Comparison of ENCODE assay signal across 19 cellular contexts in the genomic region with DNA sequence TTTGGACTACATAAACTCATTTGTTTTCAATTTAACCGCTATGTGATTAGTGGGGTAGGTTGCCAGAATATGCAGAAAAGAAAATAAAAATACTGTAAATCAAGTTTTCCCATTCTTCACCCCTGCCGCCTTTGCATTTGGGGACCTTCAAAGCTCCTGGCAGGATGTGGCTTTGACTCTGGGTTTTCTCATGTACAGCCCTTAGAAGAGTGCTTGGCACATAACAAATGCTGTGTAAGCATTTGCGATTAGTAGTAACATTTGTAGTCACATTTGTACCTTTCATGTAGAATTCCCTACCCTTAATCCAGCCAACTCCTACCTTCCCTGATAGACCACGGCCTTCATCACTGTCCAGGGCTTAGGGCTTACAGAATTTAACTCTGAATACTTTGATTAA.
A peak's percentile ranks its signal among the peaks of the same experiment; 100 is the strongest.
DNase-seq lines count a peak whose midpoint lies in the region; ATAC-seq, FAIRE-seq and TF ChIP-seq lines count a peak whose summit lies in the region.
"Had no signal": no experiment of that assay in that cellular context is flagged by ENCODE, and none has a peak within 500 bp of the region (broad histone marks: within the 10 kb centered on the region; RNA-seq: fewer than 3 reads in every experiment).

No MANE protein-coding gene starts in this region.

- no peak for ATAC-seq in A549
- peak; percentile 67 to 95 (median 88) for ATAC-seq in T-cell (replicated peaks in 1 of 4)
- ATAC-seq in HG03135 (IDR thresholded peaks at IDR 0.05; ENCODE audit: unreplicated experiment) = no peak
- ATAC-seq: stimulated activated naive B cell treated with anti-CD40 and anti-IgM and Interleukin-4, amounts not matched to agents 10 μg/mL and 1 μg/mL and 100 μg/mL, for 72 hours had no signal

- BruUV-seq in Calu3 (replicated peaks; lab: Mats Ljungman, UMichigan) = no TSS peak

- TF ChIP-seq CTCF in A549 (IDR thresholded peaks at IDR 0.05) (no peak), Calu3 (IDR thresholded peaks at IDR 0.05; ENCODE audit: unreplicated experiment) (no peak)

- no peak for TF ChIP-seq POLR2A in A549 (IDR thresholded peaks at IDR 0.05; ENCODE audit: low read length)

- 90% methylated on average over 4 of the region's 4 CpGs for WGBS in A549 (ENCODE audit: missing lambda C conversion rate)

- H3K4me3 ChIP-seq in A549 = no peak overlapping the region

- H3K27ac Mint-ChIP-seq in Calu3 (ENCODE audit: unreplicated experiment) = peak overlapping the region; percentile 50
- H3K27ac Mint-ChIP-seq in T-cell = no peak overlapping the region
- peak overlapping the region; percentile 87 for H3K27ac Mint-ChIP-seq in dendritic cell treated with granulocyte-macrophage colony-stimulating factor and Interleukin-4, amounts not matched to agents 40 ng/mL and 50 ng/mL, for 4 days
- H3K27ac Mint-ChIP-seq: activated CD4-positive, alpha-beta memory T cell treated with anti-CD3 and anti-CD28 coated beads, Interleukin-2, amount 10 ng/mL, durations not matched to agents 7 days and 5 days; IgD-negative memory B cell; mesothelial cell of epicardium; stimulated activated naive B cell treated with anti-CD40 and anti-IgM and Interleukin-4, amounts not matched to agents 10 μg/mL and 1 μg/mL and 100 μg/mL, for 72 hours had no signal

- POLR2A ChIA-PET in A549 (lab: Yijun Ruan, JAX) (interaction anchor here (0.6 kb wide), 1 partner anchor 33 kb away, joined by 4 read pairs; no protein-coding TSS in a partner anchor), T-cell (lab: Charles Lee) (no interaction called here)

- FAIRE-seq in A549 (lab: Jason Lieb, UNC) = no peak
- FAIRE-seq: small intestine had no signal

- CTCF ChIA-PET in A549 (lab: Yijun Ruan, JAX) = no interaction called here
- CTCF ChIA-PET in Calu3 (lab: Charles Lee) = interaction anchor here (1.8 kb wide), 1 partner anchor 78 kb away, joined by 6 read pairs; no protein-coding TSS in a partner anchor
- CTCF ChIA-PET in T-cell (lab: Charles Lee) = interaction anchor here in 1 of 2 donors (0.6 kb wide), 1 partner anchor 41 kb away, joined by 3 read pairs; no protein-coding TSS in a partner anchor

- peak overlapping the region; percentile 60 to 76 for H3K27ac ChIP-seq in A549
- H3K27ac ChIP-seq: epithelial cell of prostate had no signal

- TF ChIP-seq RAD21 in A549 (conservative IDR thresholded peaks at IDR 0.05 in 1 of 2, IDR thresholded peaks at IDR 0.05 in 1 of 2) = no peak

- TF ChIP-seq EP300 in A549 (IDR thresholded peaks at IDR 0.05) = no peak

- H3K27me3 Mint-ChIP-seq in Calu3 (ENCODE audit: unreplicated experiment) = no peaks in the 10 kb centered on the region
- peaks cover 1 to 36% of the 10 kb centered on the region in 2 donors for H3K27me3 Mint-ChIP-seq in T-cell
- peaks cover 3% of the 10 kb centered on the region for H3K27me3 Mint-ChIP-seq in dendritic cell treated with granulocyte-macrophage colony-stimulating factor and Interleukin-4, amounts not matched to agents 40 ng/mL and 50 ng/mL, for 4 days
- H3K27me3 Mint-ChIP-seq: activated CD4-positive, alpha-beta memory T cell treated with anti-CD3 and anti-CD28 coated beads, Interleukin-2, amount 10 ng/mL, durations not matched to agents 7 days and 5 days had no signal

- intact Hi-C loops in Calu3 (cut with micrococcal nuclease; ENCODE audit: unreplicated experiment) = no loop called here
- intact Hi-C loops in dendritic cell treated with granulocyte-macrophage colony-stimulating factor and Interleukin-4, amounts not matched to agents 40 ng/mL and 50 ng/mL, for 4 days (cut with micrococcal nuclease) = no loop called here

- DNase-seq in A549 (ENCODE audit: low read depth in 1 of 2, low spot score in 1 of 2) (no peak), Calu3 (no peak), T-cell (peak in 26 of 34 experiments; percentile 2 to 52 (median 20)), NCI-H526 (lab: John Stamatoyannopoulos, UW) (no peak), MV-4-11 (lab: John Stamatoyannopoulos, UW) (no peak)
- DNase-seq in stimulated activated CD4-positive, alpha-beta T cell treated with anti-CD3 and anti-CD28 coated beads, Interleukin-2, amount 100 ng/mL, for 24 hours = no peak
- DNase-seq: activated CD4-positive, alpha-beta memory T cell treated with anti-CD3 and anti-CD28 coated beads, Interleukin-2, amount 10 ng/mL, durations not matched to agents 7 days and 5 days; DMS79; islet precursor cell; NCI-H1092 treated with DMSO at 0.1 percent for 48 hours; NK-92 treated with Interleukin-12 subunit alpha and Interleukin-12 subunit beta, amount 100 ng/mL, for 24 hours; SIG-M5; small intestine; stimulated activated naive B cell treated with anti-CD40 and anti-IgM and Interleukin-4, amounts not matched to agents 10 μg/mL and 1 μg/mL and 100 μg/mL, for 72 hours had no signal

- peaks cover 58% of the 10 kb centered on the region for H3K4me1 ChIP-seq in A549

- H3K36me3 Mint-ChIP-seq in Calu3 (ENCODE audit: insufficient read depth, unreplicated experiment) (no peaks in the 10 kb centered on the region), T-cell (no peaks in the 10 kb centered on the region)
- peaks cover 5% of the 10 kb centered on the region for H3K36me3 Mint-ChIP-seq in dendritic cell treated with granulocyte-macrophage colony-stimulating factor and Interleukin-4, amounts not matched to agents 40 ng/mL and 50 ng/mL, for 4 days (ENCODE audit: low read depth)
- H3K36me3 Mint-ChIP-seq: mesothelial cell of epicardium; stimulated activated naive B cell treated with anti-CD40 and anti-IgM and Interleukin-4, amounts not matched to agents 10 μg/mL and 1 μg/mL and 100 μg/mL, for 72 hours had no signal

- H3K9me3 Mint-ChIP-seq in Calu3 (ENCODE audit: low read depth, unreplicated experiment) (no peaks in the 10 kb centered on the region), T-cell (no peaks in the 10 kb centered on the region)
- H3K9me3 Mint-ChIP-seq in dendritic cell treated with granulocyte-macrophage colony-stimulating factor and Interleukin-4, amounts not matched to agents 40 ng/mL and 50 ng/mL, for 4 days = peaks cover 9% of the 10 kb centered on the region
- H3K9me3 Mint-ChIP-seq: activated CD4-positive, alpha-beta memory T cell treated with anti-CD3 and anti-CD28 coated beads, Interleukin-2, amount 10 ng/mL, durations not matched to agents 7 days and 5 days; IgD-negative memory B cell; mesothelial cell of epicardium; stimulated activated naive B cell treated with anti-CD40 and anti-IgM and Interleukin-4, amounts not matched to agents 10 μg/mL and 1 μg/mL and 100 μg/mL, for 72 hours had no signal

- no peaks in the 10 kb centered on the region for H3K9me3 ChIP-seq in A549

- H3K4me2 ChIP-seq in A549 = peak overlapping the region; percentile 45

- H3K4me1 Mint-ChIP-seq in Calu3 (ENCODE audit: low read depth, unreplicated experiment) (peaks cover 13% of the 10 kb centered on the region), T-cell (peaks cover 27 to 36% (median 30%) of the 10 kb centered on the region in 3 donors)
- H3K4me1 Mint-ChIP-seq in dendritic cell treated with granulocyte-macrophage colony-stimulating factor and Interleukin-4, amounts not matched to agents 40 ng/mL and 50 ng/mL, for 4 days (ENCODE audit: low read depth) = peaks cover 80% of the 10 kb centered on the region

- H3K4me3 Mint-ChIP-seq in Calu3 (ENCODE audit: low read depth, unreplicated experiment) (no peak overlapping the region), T-cell (peak overlapping the region in 1 of 3 donors; percentile 31)
- no peak overlapping the region for H3K4me3 Mint-ChIP-seq in dendritic cell treated with granulocyte-macrophage colony-stimulating factor and Interleukin-4, amounts not matched to agents 40 ng/mL and 50 ng/mL, for 4 days
- H3K4me3 Mint-ChIP-seq: activated CD4-positive, alpha-beta memory T cell treated with anti-CD3 and anti-CD28 coated beads, Interleukin-2, amount 10 ng/mL, durations not matched to agents 7 days and 5 days; IgD-negative memory B cell; mesothelial cell of epicardium; stimulated activated naive B cell treated with anti-CD40 and anti-IgM and Interleukin-4, amounts not matched to agents 10 μg/mL and 1 μg/mL and 100 μg/mL, for 72 hours had no signal

TF ChIP-seq in A549, 52 proteins besides CTCF, POLR2A, EP300 and RAD21:
- TF ChIP-seq BHLHE40 (IDR thresholded peaks at IDR 0.05; ENCODE audit: low read depth, low read length) (no peak), MAFK (IDR thresholded peaks at IDR 0.05; ENCODE audit: partially characterized antibody) (peak; percentile 63)
TF ChIP-seq in A549: peak in this region for 1.

Comparison
In these comparisons a context has a peak if more than half of its experiments do, and no peak if none do; other contexts are left out.
1. ATAC-seq: peak in T-cell (4 of 4); none in A549 (0 of 2) and HG03135 (single experiment).
2. DNase-seq: peak in T-cell (26 of 34); none in A549 (0 of 2), Calu3 (single experiment), NCI-H526 (0 of 2), MV-4-11 (single experiment) and stimulated activated CD4-positive, alpha-beta T cell treated with anti-CD3 and anti-CD28 coated beads, Interleukin-2, amount 100 ng/mL, for 24 hours (0 of 2).
3. H3K27ac Mint-ChIP-seq: peak in Calu3 (single experiment) and dendritic cell treated with granulocyte-macrophage colony-stimulating factor and Interleukin-4, amounts not matched to agents 40 ng/mL and 50 ng/mL, for 4 days (single experiment); none in T-cell (0 of 2).